Comparison of ENCODE assay signal across 10 cellular contexts in the genomic region with DNA sequence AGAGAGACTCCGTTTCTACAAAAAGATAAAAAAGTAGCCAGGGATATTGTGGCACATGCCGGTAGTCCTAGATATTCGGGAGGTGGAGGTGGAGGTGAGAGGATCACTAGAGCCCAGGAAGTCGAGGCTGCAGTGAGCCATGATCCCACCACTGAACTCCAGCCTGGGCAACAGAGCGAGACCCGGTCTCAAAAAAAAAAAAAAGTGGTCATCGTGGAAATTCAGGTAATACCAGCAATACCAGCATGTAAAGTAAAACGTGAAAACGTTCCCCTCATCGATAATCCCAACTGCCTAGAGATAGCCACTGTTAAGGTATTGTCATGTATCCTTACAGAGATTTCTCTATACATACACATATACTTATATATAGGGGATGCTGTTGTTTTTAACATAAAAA. TPM values are rescaled to one million over a fixed set of nuclear protein-coding genes. Genes with fewer than 3 reads are reported as not detected.
DNase-seq lines count a peak whose midpoint lies in the region; ATAC-seq and TF ChIP-seq lines count a peak whose summit lies in the region.
"Had no signal": no experiment of that assay in that cellular context is flagged by ENCODE, and none has a peak within 500 bp of the region (broad histone marks: within the 10 kb centered on the region; RNA-seq: fewer than 3 reads in every experiment).

No MANE protein-coding gene starts in this region.

- TF ChIP-seq CTCF in PC-3 (conservative IDR thresholded peaks at IDR 0.05; ENCODE audit: low read depth, low read length) = no peak
- TF ChIP-seq CTCF in epithelial cell of proximal tubule (conservative IDR thresholded peaks at IDR 0.05; ENCODE audit: low read depth, low read length) = no peak

- H3K9ac ChIP-seq in PC-3 (ENCODE audit: low read length) (peak overlapping the region; percentile 96; the same call in 1 of the 2 replicates), rectal smooth muscle tissue (ENCODE audit: low read length) (no peak overlapping the region)

- DNase-seq in T-helper 2 cell treated with Interferon-gamma antibody and Interleukin-4, amounts not matched to agents 5 μg/mL and 100 μg/mL, for 36 hours (ENCODE audit: low spot score) = no peak
- DNase-seq in T-helper 2 cell = no peak
- DNase-seq in PC-3 = no peak
- no peak for DNase-seq in epithelial cell of proximal tubule (ENCODE audit: low read depth)
- no peak for DNase-seq in DMS114 treated with DMSO at 0.1 percent for 48 hours (lab: John Stamatoyannopoulos, UW; ENCODE audit: unreplicated experiment)
- no peak for DNase-seq in NCI-H187 (lab: John Stamatoyannopoulos, UW)
- DNase-seq in NCI-H1930 (lab: John Stamatoyannopoulos, UW) = no peak
- DNase-seq: ACHN, NCI-H2029 treated with DMSO at 0.1 percent for 48 hours had no signal

- peaks cover 33% of the 10 kb centered on the region for H4K20me1 ChIP-seq in PC-3 (ENCODE audit: low read length)

- CTCF ChIA-PET in PC-3 (lab: Charles Lee) = no interaction called here

- POLR2A ChIA-PET in PC-3 (lab: Charles Lee; ENCODE audit: unreplicated experiment) = interaction anchor here (0.7 kb wide), 1 partner anchor 231 kb away, joined by 4 read pairs; no protein-coding TSS in a partner anchor

- no peaks in the 10 kb centered on the region for H3K9me2 ChIP-seq in PC-3 (replicated peaks; ENCODE audit: low read length)

- peaks cover 57% of the 10 kb centered on the region for H3K79me2 ChIP-seq in PC-3 (ENCODE audit: low read length)

- no peaks in the 10 kb centered on the region for H3K27me3 ChIP-seq in PC-3 (ENCODE audit: low read length)
- no peaks in the 10 kb centered on the region for H3K27me3 ChIP-seq in rectal smooth muscle tissue (ENCODE audit: control insufficient read depth, insufficient read depth, low read length)

- H2AFZ ChIP-seq in PC-3 (ENCODE audit: low read length) = no peak overlapping the region

- peak overlapping the region; percentile 98 for H3K4me3 ChIP-seq in PC-3 (ENCODE audit: low read length)
- H3K4me3 ChIP-seq in epithelial cell of proximal tubule (ENCODE audit: low read depth, low read length) = peak overlapping the region; percentile 86
- peak overlapping the region; percentile 9 for H3K4me3 ChIP-seq in rectal smooth muscle tissue (ENCODE audit: low read length)

- peak overlapping the region; percentile 100 for H3K4me3 Mint-ChIP-seq in T-helper 2 cell treated with Interferon-gamma antibody and Interleukin-4, amounts not matched to agents 5 μg/mL and 100 μg/mL, for 36 hours

- no peaks in the 10 kb centered on the region for H3K9me3 Mint-ChIP-seq in T-helper 2 cell treated with Interferon-gamma antibody and Interleukin-4, amounts not matched to agents 5 μg/mL and 100 μg/mL, for 36 hours

- peak overlapping the region; percentile 97 for H3K4me2 ChIP-seq in PC-3 (ENCODE audit: low read length)

- H3K36me3 Mint-ChIP-seq in T-helper 2 cell treated with Interferon-gamma antibody and Interleukin-4, amounts not matched to agents 5 μg/mL and 100 μg/mL, for 36 hours (ENCODE audit: low read depth) = peaks cover 18% of the 10 kb centered on the region

- H3K27ac ChIP-seq in PC-3 (ENCODE audit: low read length) (no peak overlapping the region), rectal smooth muscle tissue (ENCODE audit: low read depth, low read length) (no peak overlapping the region)

- H3K36me3 ChIP-seq in PC-3 (ENCODE audit: low read depth, low read length) (no peaks in the 10 kb centered on the region), rectal smooth muscle tissue (ENCODE audit: control insufficient read depth, insufficient read depth, low read length) (no peaks in the 10 kb centered on the region)

- peaks cover 12% of the 10 kb centered on the region for H3K4me1 Mint-ChIP-seq in T-helper 2 cell treated with Interferon-gamma antibody and Interleukin-4, amounts not matched to agents 5 μg/mL and 100 μg/mL, for 36 hours (ENCODE audit: low read depth)

- H3K4me1 ChIP-seq in PC-3 (ENCODE audit: insufficient read depth, low read length) = peaks cover 11% of the 10 kb centered on the region; the same call in 1 of the 2 replicates
- no peaks in the 10 kb centered on the region for H3K4me1 ChIP-seq in rectal smooth muscle tissue (ENCODE audit: control insufficient read depth, insufficient read depth, low read length)

- BruUV-seq in PC-3 (replicated peaks; lab: Mats Ljungman, UMichigan) = no TSS peak

- H3K27ac Mint-ChIP-seq in T-helper 2 cell treated with Interferon-gamma antibody and Interleukin-4, amounts not matched to agents 5 μg/mL and 100 μg/mL, for 36 hours = no peak overlapping the region

- no peaks in the 10 kb centered on the region for H3F3A ChIP-seq in PC-3 (ENCODE audit: low read length, unreplicated experiment)

- no peaks in the 10 kb centered on the region for H3K9me3 ChIP-seq in PC-3 (ENCODE audit: low read length)

- no peaks in the 10 kb centered on the region for H3K27me3 Mint-ChIP-seq in T-helper 2 cell treated with Interferon-gamma antibody and Interleukin-4, amounts not matched to agents 5 μg/mL and 100 μg/mL, for 36 hours (ENCODE audit: low read depth)

- ATAC-seq in PC-3 = no peak

- intact Hi-C loops in PC-3 (cut with micrococcal nuclease) = loop anchor here (10.0 kb wide), 1 partner anchor 239 kb away; no protein-coding TSS in a partner anchor

RNA-seq across cellular contexts. Expression of gene MAGT1, which starts 1.5 kb away (rescaled TPM):
- 106 and 119 TPM in 2 replicates for total RNA-seq in PC-3 (2014; rRNA removed)
- 40.5 and 61.6 TPM in 2 replicates for total RNA-seq in epithelial cell of proximal tubule

RNA-seq across cellular contexts. Expression of gene COX7B, which starts 5.6 kb away (rescaled TPM):
- total RNA-seq in PC-3 (2014; rRNA removed) (566 and 852 TPM in 2 replicates), epithelial cell of proximal tubule (285 and 410 TPM in 2 replicates)

RNA-seq across cellular contexts. Expression of gene ATP7A, which starts 16.8 kb away (rescaled TPM):
- total RNA-seq in PC-3 (2014; rRNA removed) (3.4 and 4.3 TPM in 2 replicates), epithelial cell of proximal tubule (2.4 and 3.9 TPM in 2 replicates)

Comparison
In these comparisons a context has a peak if more than half of its experiments do, and no peak if none do; other contexts are left out.
1. H3K4me3 ChIP-seq: peak in every context shown above with its lines; median percentile 98 in PC-3; 86 in epithelial cell of proximal tubule; 9 in rectal smooth muscle tissue.